ENCODE assay signal across 1 cellular context in genomic region chr11:100445231-100445735, GRCh38.
TF ChIP-seq lines count a peak whose summit lies in the region.

No MANE protein-coding gene starts in this region.

TF ChIP-seq in H1, 55 proteins besides CTCF, POLR2A, EP300 and RAD21 (continued from another document):
- no peak for TF ChIP-seq TBP (IDR thresholded peaks at IDR 0.05; ENCODE audit: low read depth, low read length)
- TF ChIP-seq TAF1 (IDR thresholded peaks at IDR 0.05; ENCODE audit: low read depth, low read length): no peak
- TF ChIP-seq POLR2AphosphoS5 (IDR thresholded peaks at IDR 0.05; ENCODE audit: low read depth, low read length): no peak
